ENCODE assay signal across 8 cellular contexts in genomic region chr17:56833023-56833811, GRCh38. TPM values are rescaled to one million over a fixed set of nuclear protein-coding genes. Genes with fewer than 3 reads are reported as not detected.
DNase-seq lines count a peak whose midpoint lies in the region; ATAC-seq, FAIRE-seq and TF ChIP-seq lines count a peak whose summit lies in the region.

No MANE protein-coding gene starts in this region.

- no peak for TF ChIP-seq POLR2A in HepG2 (IDR thresholded peaks at IDR 0.05; ENCODE audit: insufficient read depth in 1 of 2, low read depth in 2 of 2, low read length in 2 of 2)

- peak overlapping the region; percentile 57 to 86 (median 75) for H3K4me3 ChIP-seq in HepG2 (replicated peaks in 1 of 3; ENCODE audit: insufficient read depth in 1 of 3, low read depth in 2 of 3, low read length in 3 of 3)

- peak overlapping the region; percentile 65 for H3K9ac ChIP-seq in HepG2 (ENCODE audit: insufficient read depth, low read depth, low read length)

- no peaks in the 10 kb centered on the region for H3K36me3 ChIP-seq in HepG2 (replicated peaks in 1 of 2; ENCODE audit: control insufficient read depth in 1 of 2, insufficient read depth in 2 of 2, low read length in 2 of 2)

- TF ChIP-seq RAD21 in HepG2 (CRISPR knock-in tag; IDR thresholded peaks at IDR 0.05): peak; percentile 14; the same call in 1 of the 2 replicates

- DNase-seq in NCI-H345 (lab: John Stamatoyannopoulos, UW) (peak; percentile 54), NCI-H345 treated with DMSO at 0.1 percent for 48 hours (lab: John Stamatoyannopoulos, UW; ENCODE audit: unreplicated experiment) (no peak), NCI-H1930 (lab: John Stamatoyannopoulos, UW) (peak; percentile 77 to 85), cerebellum (ENCODE audit: low spot score) (peak; percentile 23), HepG2 (ENCODE audit: low spot score) (no peak)
- peak; percentile 54 for DNase-seq in activated CD4-positive, CD25-positive, alpha-beta regulatory T cell treated with anti-CD3 and anti-CD28 coated beads, Interleukin-2, amount 50 U/mL, for 72 hours
- DNase-seq in stimulated activated CD4-positive, alpha-beta T cell treated with anti-CD3 and anti-CD28 coated beads, Interleukin-4, amount 100 ng/mL, for 24 hours: peak; percentile 64

- CTCF ChIA-PET in HepG2 (lab: Yijun Ruan, JAX; ENCODE audit: low intra/inter-chr PET ratio, low total read pairs): no interaction called here

- BruUV-seq in HepG2 (replicated peaks; lab: Mats Ljungman, UMichigan): no TSS peak

- no peak overlapping the region for H2AFZ ChIP-seq in HepG2 (ENCODE audit: low read length)

- no peaks in the 10 kb centered on the region for H4K20me1 ChIP-seq in HepG2 (ENCODE audit: insufficient read depth, low read length)

- TF ChIP-seq CTCF in HepG2 (CRISPR knock-in tag; IDR thresholded peaks at IDR 0.05): peak; percentile 35

- intact Hi-C loops in HepG2 (cut with micrococcal nuclease; ENCODE audit: unreplicated experiment): no loop called here

- H3K4me2 ChIP-seq in HepG2 (ENCODE audit: low read depth, low read length): peak overlapping the region; percentile 96

- peak overlapping the region; percentile 37 for H3K27ac ChIP-seq in HepG2 (ENCODE audit: extremely low read length, insufficient read depth, low read length)

- FAIRE-seq in HepG2 (lab: Jason Lieb, UNC): no peak

- 2% methylated on average over 28 of the region's 96 CpGs for WGBS in HepG2 (ENCODE audit: low lambda C conversion rate)

- TF ChIP-seq EP300 in HepG2 (IDR thresholded peaks at IDR 0.05; ENCODE audit: low read depth in 2 of 2, low read length in 2 of 2) (no peak), HepG2 (CRISPR knock-in tag; IDR thresholded peaks at IDR 0.05; ENCODE audit: borderline replicate concordance) (0 out of 2 replicates have a peak, but pooled peaks have one; percentile 11)

- in situ Hi-C loops in HepG2 (cut with HindIII; ENCODE audit: extremely low pct_ligation_motif_present, low pct_unique_long_range_greater_than_20kb): no loop called here

- POLR2A ChIA-PET in HepG2 (lab: Yijun Ruan, JAX): interaction anchor here (1.2 to 2.6 kb wide), 5 partner anchors 13 to 145 kb away, joined by 3 to 25 read pairs (median 4); partner anchors contain the start of genes COIL, SCPEP1 and TRIM25

- H3K9me3 ChIP-seq in HepG2 (ENCODE audit: low read length): no peaks in the 10 kb centered on the region

- ATAC-seq in HG02885 (IDR thresholded peaks at IDR 0.05; ENCODE audit: poor library complexity, unreplicated experiment) (peak; percentile 51), HepG2 (peak; percentile 66)

- H3K27me3 ChIP-seq in HepG2 (ENCODE audit: control insufficient read depth in 1 of 2, insufficient read depth in 2 of 2, low read length in 2 of 2): no peaks in the 10 kb centered on the region; a peak in 1 of 5 replicates

- peaks cover 54% of the 10 kb centered on the region for H3K4me1 ChIP-seq in HepG2 (ENCODE audit: insufficient read depth, low read length)

- no peaks in the 10 kb centered on the region for H3K79me2 ChIP-seq in HepG2 (ENCODE audit: insufficient read depth, low read length)

TF ChIP-seq in HepG2, 621 proteins besides CTCF, POLR2A, EP300 and RAD21 (continues in another document):
- TF ChIP-seq KAT7 (CRISPR knock-in tag; IDR thresholded peaks at IDR 0.05; ENCODE audit: borderline replicate concordance): no peak
- no peak for TF ChIP-seq ZBTB43 (CRISPR knock-in tag; conservative IDR thresholded peaks at IDR 0.05)
- TF ChIP-seq TARDBP (CRISPR knock-in tag; IDR thresholded peaks at IDR 0.05): no peak
- 0 out of 2 replicates have a peak, but pooled peaks have one; percentile 27 for TF ChIP-seq ZNF235 (CRISPR knock-in tag; IDR thresholded peaks at IDR 0.05; ENCODE audit: borderline replicate concordance)
- no peak for TF ChIP-seq RFX1 (IDR thresholded peaks at IDR 0.05)
- no peak for TF ChIP-seq ZFP37 (CRISPR knock-in tag; IDR thresholded peaks at IDR 0.05; ENCODE audit: borderline replicate concordance)
- no peak for TF ChIP-seq NFYB (CRISPR knock-in tag; IDR thresholded peaks at IDR 0.05)
- TF ChIP-seq RAD51 (IDR thresholded peaks at IDR 0.05; ENCODE audit: borderline replicate concordance): no peak
- no peak for TF ChIP-seq GPN1 (CRISPR knock-in tag; IDR thresholded peaks at IDR 0.05; ENCODE audit: borderline replicate concordance)
- TF ChIP-seq ZNF263 (CRISPR knock-in tag; IDR thresholded peaks at IDR 0.05): peak; percentile 80
- TF ChIP-seq ZNF547 (CRISPR knock-in tag; IDR thresholded peaks at IDR 0.05): peak; percentile 90; the same call in 1 of the 2 replicates
- no peak; the same call in 1 of the 2 replicates for TF ChIP-seq SMAD3 (CRISPR knock-in tag; IDR thresholded peaks at IDR 0.05)
- TF ChIP-seq ZKSCAN8 (CRISPR knock-in tag; IDR thresholded peaks at IDR 0.05; ENCODE audit: borderline replicate concordance): no peak
- TF ChIP-seq ZNF891 (CRISPR knock-in tag; IDR thresholded peaks at IDR 0.05): no peak
- TF ChIP-seq TRIM22 (IDR thresholded peaks at IDR 0.05): no peak

RNA-seq across cellular contexts. Expression of gene C17orf67, which starts 0.5 kb away (rescaled TPM):
- total RNA-seq in cerebellum (1.5 TPM), HepG2 (2016; rRNA removed; fragmentation: Illumina TruSeq; extraction: Trizol) (0.62 and 0.86 TPM in 2 replicates)
- total RNA-seq in HepG2 (2016; cell fraction: cytosol; rRNA removed; fragmentation: Illumina TruSeq; extraction: Trizol; ENCODE audit: low read depth): 0.62 and 0.71 TPM in 2 replicates
- 0.86 and 1.00 TPM in 2 replicates for total RNA-seq in HepG2 (2016; cell fraction: insoluble cytoplasmic fraction; rRNA removed; fragmentation: Illumina TruSeq; extraction: Trizol)
- 1.1 and 1.2 TPM in 2 replicates for total RNA-seq in HepG2 (2016; cell fraction: membrane; rRNA removed; fragmentation: Illumina TruSeq; extraction: Trizol)
- total RNA-seq in HepG2 (2016; cell fraction: nucleus; rRNA removed; fragmentation: Illumina TruSeq; extraction: Trizol): 0.47 and 0.68 TPM in 2 replicates
- polyA plus RNA-seq in HepG2 (2011; rRNA removed): 0.35 and 0.41 TPM in 2 replicates
- 0.13 and 0.24 TPM in 2 replicates for polyA plus RNA-seq in HepG2 (2011; cell fraction: cytosol; rRNA removed)
- polyA plus RNA-seq in HepG2 (2011; cell fraction: nucleus; rRNA removed): 0.37 and 0.81 TPM in 2 replicates
- 0.44 and 0.50 TPM in 2 replicates for polyA plus RNA-seq in HepG2 (2012)
- polyA plus RNA-seq in HepG2 (2016; cell fraction: cytosol; fragmentation: Illumina TruSeq; extraction: Trizol; ENCODE audit: low read depth): 0.77 and 0.84 TPM in 2 replicates
- 0.55 and 0.73 TPM in 2 replicates for polyA plus RNA-seq in HepG2 (2016; cell fraction: insoluble cytoplasmic fraction; fragmentation: Illumina TruSeq; extraction: Trizol; ENCODE audit: low read depth)
- polyA plus RNA-seq in HepG2 (2016; cell fraction: membrane; fragmentation: Illumina TruSeq; extraction: Trizol; ENCODE audit: low read depth): 0.72 and 1.00 TPM in 2 replicates
- 0.29 and 0.92 TPM in 2 replicates for polyA plus RNA-seq in HepG2 (2016; cell fraction: nucleus; fragmentation: Illumina TruSeq; extraction: Trizol; ENCODE audit: insufficient read depth, low read depth)
- polyA minus RNA-seq in HepG2 (2011; rRNA and poly(A)+ RNA removed; ENCODE audit: low replicate concordance): 0.06 and 3.9 TPM in 2 replicates
- 0.40 and 0.53 TPM in 2 replicates for polyA minus RNA-seq in HepG2 (2011; cell fraction: cytosol; rRNA and poly(A)+ RNA removed)
- not detected in 2 replicates for polyA minus RNA-seq in HepG2 (2011; cell fraction: nucleus; rRNA and poly(A)+ RNA removed)

RNA-seq across cellular contexts. Expression of gene DGKE, which starts 0.7 kb away (rescaled TPM):
- 22.9 TPM for total RNA-seq in cerebellum
- total RNA-seq in HepG2 (2016; rRNA removed; fragmentation: Illumina TruSeq; extraction: Trizol): 3.2 and 5.3 TPM in 2 replicates
- total RNA-seq in HepG2 (2016; cell fraction: cytosol; rRNA removed; fragmentation: Illumina TruSeq; extraction: Trizol; ENCODE audit: low read depth): 4.6 and 5.3 TPM in 2 replicates
- total RNA-seq in HepG2 (2016; cell fraction: insoluble cytoplasmic fraction; rRNA removed; fragmentation: Illumina TruSeq; extraction: Trizol): 2.3 and 6.0 TPM in 2 replicates
- total RNA-seq in HepG2 (2016; cell fraction: membrane; rRNA removed; fragmentation: Illumina TruSeq; extraction: Trizol): 2.1 and 2.6 TPM in 2 replicates
- 16.7 and 17.4 TPM in 2 replicates for total RNA-seq in HepG2 (2016; cell fraction: nucleus; rRNA removed; fragmentation: Illumina TruSeq; extraction: Trizol)
- 3.2 and 3.3 TPM in 2 replicates for polyA plus RNA-seq in HepG2 (2011; rRNA removed)
- polyA plus RNA-seq in HepG2 (2011; cell fraction: cytosol; rRNA removed): 0.70 and 0.79 TPM in 2 replicates
- polyA plus RNA-seq in HepG2 (2011; cell fraction: nucleus; rRNA removed): 16.9 and 20.1 TPM in 2 replicates
- polyA plus RNA-seq in HepG2 (2012): 2.8 and 3.1 TPM in 2 replicates
- polyA plus RNA-seq in HepG2 (2016; cell fraction: cytosol; fragmentation: Illumina TruSeq; extraction: Trizol; ENCODE audit: low read depth): 0.44 and 0.50 TPM in 2 replicates
- polyA plus RNA-seq in HepG2 (2016; cell fraction: insoluble cytoplasmic fraction; fragmentation: Illumina TruSeq; extraction: Trizol; ENCODE audit: low read depth): 1.8 and 2.1 TPM in 2 replicates
- 0.84 and 1.6 TPM in 2 replicates for polyA plus RNA-seq in HepG2 (2016; cell fraction: membrane; fragmentation: Illumina TruSeq; extraction: Trizol; ENCODE audit: low read depth)
- 16.9 and 18.5 TPM in 2 replicates for polyA plus RNA-seq in HepG2 (2016; cell fraction: nucleus; fragmentation: Illumina TruSeq; extraction: Trizol; ENCODE audit: insufficient read depth, low read depth)
- polyA minus RNA-seq in HepG2 (2011; rRNA and poly(A)+ RNA removed; ENCODE audit: low replicate concordance): 6.0 and 7.6 TPM in 2 replicates
- polyA minus RNA-seq in HepG2 (2011; cell fraction: cytosol; rRNA and poly(A)+ RNA removed): 1.6 and 3.0 TPM in 2 replicates
- polyA minus RNA-seq in HepG2 (2011; cell fraction: nucleus; rRNA and poly(A)+ RNA removed): 17.4 and 18.2 TPM in 2 replicates

Comparison
In these comparisons a context has a peak if more than half of its experiments do, and no peak if none do; other contexts are left out.
1. DNase-seq: peak in NCI-H345 (single experiment), NCI-H1930 (2 of 2), activated CD4-positive, CD25-positive, alpha-beta regulatory T cell treated with anti-CD3 and anti-CD28 coated beads, Interleukin-2, amount 50 U/mL, for 72 hours (single experiment), cerebellum (single experiment) and stimulated activated CD4-positive, alpha-beta T cell treated with anti-CD3 and anti-CD28 coated beads, Interleukin-4, amount 100 ng/mL, for 24 hours (single experiment); none in NCI-H345 treated with DMSO at 0.1 percent for 48 hours (single experiment) and HepG2 (single experiment).